Comparison of ENCODE assay signal across 7 cellular contexts in the genomic region with DNA sequence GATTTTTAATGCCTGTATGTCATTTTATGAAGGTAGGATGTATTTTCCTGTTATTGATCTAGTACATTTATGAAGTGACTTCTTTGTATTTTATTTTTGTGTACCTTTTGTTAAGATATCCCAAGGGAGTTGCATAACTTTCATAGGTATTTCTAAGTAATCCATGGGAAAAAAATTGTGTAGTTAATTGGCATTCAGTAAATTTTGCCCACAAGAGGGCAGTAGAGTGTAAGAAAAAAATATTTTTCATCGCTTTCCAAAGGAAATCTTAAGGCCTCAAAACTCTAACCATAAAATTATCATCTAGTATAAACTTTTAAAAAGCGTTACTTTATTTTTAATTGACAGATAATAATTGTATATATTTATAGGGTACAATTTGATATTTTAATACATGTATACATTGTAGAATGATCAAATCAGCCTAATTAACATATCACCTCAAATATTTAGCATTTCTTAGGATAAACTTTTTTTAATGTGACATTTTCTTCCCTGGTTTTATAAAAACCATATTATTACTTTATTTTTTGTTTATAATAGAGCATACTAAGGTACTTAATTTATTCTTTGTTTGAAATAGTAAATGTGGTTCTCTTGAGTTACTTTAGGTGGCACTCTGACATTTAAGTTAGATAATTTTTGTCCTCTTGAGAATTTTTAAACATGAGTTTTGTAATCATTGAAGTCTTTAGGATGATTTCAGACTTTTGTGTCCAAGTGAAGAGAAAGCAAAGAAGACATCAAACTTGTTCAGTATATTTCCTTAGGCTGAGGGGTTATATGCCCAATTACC. TPM values are rescaled to one million over a fixed set of nuclear protein-coding genes. Genes with fewer than 3 reads are reported as not detected.
DNase-seq lines count a peak whose midpoint lies in the region; ATAC-seq, FAIRE-seq and TF ChIP-seq lines count a peak whose summit lies in the region.
"Not testable (repeated sequence)": the region's sequence is repeated elsewhere in the genome, so short reads cannot be mapped to it uniquely, and the experiment has no call there.

No MANE protein-coding gene starts in this region.

- FAIRE-seq in G401.6 (lab: Jason Lieb, UNC) = peak; percentile 99
- FAIRE-seq in TTC549 (lab: Jason Lieb, UNC) = peak; percentile 90
- FAIRE-seq in H1 (lab: Jason Lieb, UNC) = peak; percentile 48
- peak; percentile 77 for FAIRE-seq in keratinocyte (lab: Jason Lieb, UNC)

- not testable (repeated sequence) for H3K9ac ChIP-seq in IMR-90 (ENCODE audit: low read depth, low read length); H1 (replicated peaks in 1 of 4; ENCODE audit: extremely low read depth in 1 of 4, low read depth in 3 of 4, low read length in 3 of 4); keratinocyte (ENCODE audit: control insufficient read depth, extremely low read depth, insufficient read depth, low read length); smooth muscle cell (ENCODE audit: low read depth)

- H3K23me2 ChIP-seq in H1 (ENCODE audit: low read depth, low read length) = not testable (repeated sequence)

- in situ Hi-C loops in IMR-90 (cut with MboI; ENCODE audit: low sequenced_read_pairs) = not testable (repeated sequence)

- not testable (repeated sequence) for H3K27ac Mint-ChIP-seq in naive B cell

- not testable (repeated sequence) for H3K36me3 ChIP-seq in IMR-90 (ENCODE audit: control insufficient read depth, insufficient read depth, low read length); H1 (ENCODE audit: control insufficient read depth in 2 of 4, insufficient read depth in 4 of 4, low read length in 3 of 4); keratinocyte (ENCODE audit: control insufficient read depth in 2 of 2, extremely low read depth in 1 of 2, insufficient read depth in 2 of 2, low read length in 2 of 2); smooth muscle cell (ENCODE audit: low read depth)

- not testable (repeated sequence) for DNase-seq in IMR-90; H1 (ENCODE audit: low read depth in 1 of 2, low spot score in 2 of 2); keratinocyte (ENCODE audit: low read depth, low spot score); smooth muscle cell (lab: John Stamatoyannopoulos, UW; ENCODE audit: unreplicated experiment)
- DNase-seq in naive B cell = peak; percentile 9

- CTCF ChIA-PET in IMR-90 (lab: Yijun Ruan, JAX); H1 (lab: Charles Lee; ENCODE audit: partially characterized antibody): not testable (repeated sequence)

- intact Hi-C loops in IMR-90 (cut with micrococcal nuclease) = not testable (repeated sequence)

- H2AFZ ChIP-seq in IMR-90 (replicated peaks; ENCODE audit: low read length, poor library complexity); H1 (ENCODE audit: low read length); keratinocyte (ENCODE audit: control insufficient read depth, low read length); smooth muscle cell (ENCODE audit: low read depth): not testable (repeated sequence)

- not testable (repeated sequence) for H3K27me3 Mint-ChIP-seq in naive B cell

- H3K79me2 ChIP-seq in H1 (ENCODE audit: control insufficient read depth in 1 of 2, insufficient read depth in 2 of 2, low read length in 2 of 2); keratinocyte (ENCODE audit: control insufficient read depth, insufficient read depth, low read length); smooth muscle cell (ENCODE audit: low read depth): not testable (repeated sequence)

- H2BK120ac ChIP-seq in IMR-90 (ENCODE audit: low read depth, low read length); H1 (replicated peaks; ENCODE audit: low read depth, low read length): not testable (repeated sequence)

- not testable (repeated sequence) for TF ChIP-seq EP300 in H1 (IDR thresholded peaks at IDR 0.05; ENCODE audit: borderline replicate concordance in 1 of 2, low read depth in 2 of 2, low read length in 2 of 2)

- TF ChIP-seq CTCF in IMR-90 (conservative IDR thresholded peaks at IDR 0.05; ENCODE audit: low read depth, low read length) (0 out of 2 replicates have a peak, but pooled peaks have one; percentile 7), smooth muscle cell (IDR thresholded peaks at IDR 0.05; ENCODE audit: borderline replicate concordance, insufficient read depth, poor library complexity, severe bottlenecking) (peak; percentile 3)
- TF ChIP-seq CTCF in H1 (IDR thresholded peaks at IDR 0.05; ENCODE audit: control extremely low read depth in 1 of 3, insufficient read depth in 1 of 3, low read depth in 1 of 3, low read length in 3 of 3); keratinocyte (optimal IDR thresholded peaks at IDR 0.05 in 1 of 3, IDR thresholded peaks at IDR 0.05 in 1 of 3, conservative IDR thresholded peaks at IDR 0.05 in 1 of 3; ENCODE audit: extremely low read depth in 1 of 3, insufficient read depth in 2 of 3, low read length in 3 of 3): not testable (repeated sequence)

- not testable (repeated sequence) for H2AK9ac ChIP-seq in IMR-90 (replicated peaks; ENCODE audit: low read depth, low read length, poor library complexity)

- not testable (repeated sequence) for H3K36me3 Mint-ChIP-seq in naive B cell

- H2BK20ac ChIP-seq in IMR-90 (ENCODE audit: low read depth, low read length); H1 (ENCODE audit: low read length): not testable (repeated sequence)

- H4K20me1 ChIP-seq in IMR-90 (ENCODE audit: insufficient read depth, low read length); H1 (replicated peaks in 1 of 2; ENCODE audit: control insufficient read depth in 1 of 2, insufficient read depth in 2 of 2, low read length in 2 of 2); keratinocyte (ENCODE audit: control insufficient read depth, extremely low read depth, insufficient read depth, low read length); smooth muscle cell (ENCODE audit: low read depth): not testable (repeated sequence)

- H3K27me3 ChIP-seq in IMR-90 (ENCODE audit: control insufficient read depth, insufficient read depth, low read length); H1 (replicated peaks in 1 of 4; ENCODE audit: control insufficient read depth in 3 of 4, extremely low read depth in 1 of 4, insufficient read depth in 3 of 4, low read length in 3 of 4); keratinocyte (ENCODE audit: control insufficient read depth, extremely low read depth, insufficient read depth, low read length); smooth muscle cell (ENCODE audit: low read depth): not testable (repeated sequence)

- H3K18ac ChIP-seq in IMR-90 (ENCODE audit: low read depth, low read length); H1 (ENCODE audit: extremely low read depth, low read length): not testable (repeated sequence)

- ATAC-seq in IMR-90 (ENCODE audit: low read depth) = not testable (repeated sequence)
- peak in 1 of 2 donors; percentile 52 for ATAC-seq in naive B cell (ENCODE audit: low read depth in 2 of 2)

- not testable (repeated sequence) for BruUV-seq in IMR-90 (replicated peaks; lab: Mats Ljungman, UMichigan)

- H2AK5ac ChIP-seq in IMR-90 (ENCODE audit: low read depth, low read length); H1 (ENCODE audit: low read depth, low read length): not testable (repeated sequence)

- not testable (repeated sequence) for H4K5ac ChIP-seq in IMR-90 (ENCODE audit: low read depth, low read length); H1 (ENCODE audit: insufficient read length, low read depth, low read length)

- H3K27ac ChIP-seq in IMR-90 (ENCODE audit: insufficient read depth, low read length); H1 (ENCODE audit: low read depth, low read length); keratinocyte (ENCODE audit: control insufficient read depth, insufficient read depth, low read length); smooth muscle cell (ENCODE audit: low read depth): not testable (repeated sequence)

- not testable (repeated sequence) for H3K4me2 ChIP-seq in IMR-90 (ENCODE audit: low read depth, low read length); H1 (ENCODE audit: insufficient read depth in 1 of 2, low read depth in 2 of 2, low read length in 2 of 2); keratinocyte (ENCODE audit: control insufficient read depth, extremely low read depth, insufficient read depth, low read depth, low read length); smooth muscle cell

- not testable (repeated sequence) for H2BK15ac ChIP-seq in IMR-90 (ENCODE audit: low read depth, low read length); H1 (ENCODE audit: low read length)

- H3K9me3 Mint-ChIP-seq in naive B cell = not testable (repeated sequence)

- H3F3A ChIP-seq in smooth muscle cell (ENCODE audit: low read depth) = not testable (repeated sequence)

- H3K4me3 Mint-ChIP-seq in naive B cell = not testable (repeated sequence)

- POLR2A ChIA-PET in IMR-90 (lab: Charles Lee; ENCODE audit: unreplicated experiment); H1 (lab: Charles Lee; ENCODE audit: partially characterized antibody): not testable (repeated sequence)

- not testable (repeated sequence) for H4K8ac ChIP-seq in IMR-90 (ENCODE audit: low read depth in 2 of 2, low read length in 2 of 2); H1 (ENCODE audit: extremely low read depth, insufficient read depth, low read length)

- not testable (repeated sequence) for H3K79me1 ChIP-seq in IMR-90 (ENCODE audit: low read depth in 1 of 2, low read length in 2 of 2); H1 (ENCODE audit: low read depth, low read length)

- H3K4me1 ChIP-seq in IMR-90 (ENCODE audit: control insufficient read depth, insufficient read depth, low read length); H1 (replicated peaks in 1 of 4; ENCODE audit: control insufficient read depth in 3 of 4, insufficient read depth in 4 of 4, low read length in 3 of 4); keratinocyte (ENCODE audit: control insufficient read depth, extremely low read depth, insufficient read depth, low read length); smooth muscle cell (ENCODE audit: low read depth): not testable (repeated sequence)

- not testable (repeated sequence) for H3K4ac ChIP-seq in IMR-90 (ENCODE audit: low read depth, low read length); H1 (replicated peaks; ENCODE audit: insufficient read length, low read depth, low read length)

- dilution Hi-C loops in IMR-90 (cut with HindIII; ENCODE audit: low sequenced_read_pairs, unreplicated experiment); keratinocyte (cut with MboI; ENCODE audit: extremely low pct_ligation_motif_present, low sequenced_read_pairs): not testable (repeated sequence)

- not testable (repeated sequence) for H2BK5ac ChIP-seq in IMR-90 (ENCODE audit: low read depth, low read length, poor library complexity, severe bottlenecking); H1 (ENCODE audit: low read depth, low read length)

- TF ChIP-seq POLR2A in IMR-90 (IDR thresholded peaks at IDR 0.05; ENCODE audit: low read depth, low read length); H1 (IDR thresholded peaks at IDR 0.05; ENCODE audit: control extremely low read depth in 1 of 2, low read depth in 2 of 2, low read length in 2 of 2): not testable (repeated sequence)

- not testable (repeated sequence) for H3K9me1 ChIP-seq in IMR-90 (ENCODE audit: insufficient read depth, low read length); keratinocyte (ENCODE audit: control insufficient read depth, extremely low read depth, insufficient read depth, low read length)

- not testable (repeated sequence) for H3K9me3 ChIP-seq in IMR-90 (ENCODE audit: control insufficient read depth, insufficient read depth, low read length); H1 (ENCODE audit: insufficient read depth in 2 of 2, low read depth in 1 of 2, low read length in 1 of 2); keratinocyte (ENCODE audit: control insufficient read depth, low read depth, low read length); smooth muscle cell (replicated peaks; ENCODE audit: low read depth)

- H2BK12ac ChIP-seq in H1 (ENCODE audit: low read depth, low read length) = not testable (repeated sequence)

- H4K91ac ChIP-seq in IMR-90 (ENCODE audit: insufficient read depth, low read depth, low read length); H1 (replicated peaks; ENCODE audit: insufficient read length, low read length): not testable (repeated sequence)

- H3K56ac ChIP-seq in IMR-90 (ENCODE audit: extremely low read depth, insufficient read depth, low read length); H1 (replicated peaks; ENCODE audit: insufficient read length, low read depth, low read length): not testable (repeated sequence)

- no CpG with 5 or more reads among the region's 2 CpGs for WGBS in IMR-90 (ENCODE audit: extremely low coverage in 2 of 2, insufficient read length in 1 of 2), 2 experiments
- no CpG with 5 or more reads among the region's 2 CpGs for WGBS in H1 (ENCODE audit: extremely low coverage in 1 of 2, insufficient coverage in 1 of 2, insufficient read length in 1 of 2, insufficient replicate concordance in 2 of 2, low coverage in 1 of 2, low lambda C conversion rate in 2 of 2, missing lambda C conversion rate in 1 of 2), 2 experiments
- 0% methylated on average over 1 of the region's 2 CpGs for WGBS in smooth muscle cell (ENCODE audit: low lambda C conversion rate)

- H3K4me3 ChIP-seq in IMR-90 (ENCODE audit: insufficient read depth, low read depth, low read length); H1 (ENCODE audit: extremely low read depth in 1 of 4, insufficient read depth in 2 of 4, low read depth in 3 of 4, low read length in 4 of 4); keratinocyte (ENCODE audit: control insufficient read depth in 2 of 3, extremely low read depth in 1 of 3, insufficient read depth in 2 of 3, low read depth in 1 of 3, low read length in 3 of 3); smooth muscle cell: not testable (repeated sequence)

- not testable (repeated sequence) for TF ChIP-seq RAD21 in IMR-90 (IDR thresholded peaks at IDR 0.05; ENCODE audit: low read length); H1 (IDR thresholded peaks at IDR 0.05 in 1 of 2, conservative IDR thresholded peaks at IDR 0.05 in 1 of 2; ENCODE audit: low read depth in 2 of 2, low read length in 2 of 2)

- H3K4me1 Mint-ChIP-seq in naive B cell = not testable (repeated sequence)

- H3K23ac ChIP-seq in IMR-90 (ENCODE audit: low read depth, low read length); H1 (ENCODE audit: insufficient read length): not testable (repeated sequence)

- not testable (repeated sequence) for H3K14ac ChIP-seq in IMR-90 (replicated peaks; ENCODE audit: low read depth, low read length); H1 (ENCODE audit: insufficient read length)

RNA-seq across cellular contexts. Expression of gene NSF, which starts 51.6 kb away (rescaled TPM):
- total RNA-seq in IMR-90 (2012; rRNA removed) = 94.7 and 110 TPM in 2 replicates
- 31.3 and 38.9 TPM in 2 replicates for polyA plus RNA-seq in IMR-90 (2012; rRNA removed)
- 9.0 and 10.5 TPM in 2 replicates for polyA plus RNA-seq in IMR-90 (2012; cell fraction: cytosol; rRNA removed)
- polyA plus RNA-seq in IMR-90 (2012; cell fraction: nucleus; rRNA removed; ENCODE audit: low replicate concordance) = 4.2 and 29.8 TPM in 2 replicates
- total RNA-seq in H1 (2021; fragmentation: NEBNext Ultra II Directional; extraction: Animal tissue kit (Norgen Biotek cat#: 25700)) = 27.7 and 30.4 TPM in 2 replicates
- polyA plus RNA-seq in H1 (2011; rRNA removed) = 7.8 and 13.0 TPM in 2 replicates
- 12.6 TPM for polyA plus RNA-seq in H1 (2011; cell fraction: cytosol; rRNA removed)
- 7.8 TPM for polyA plus RNA-seq in H1 (2011; cell fraction: nucleus; rRNA removed)
- 16.2 to 29.7 TPM (median 16.9 TPM) in 4 replicates for polyA plus RNA-seq in H1 (2012, experiment 1 of 2)
- 2.0 TPM for polyA plus RNA-seq in H1 (2012, experiment 2 of 2)
- 9.9 TPM for polyA plus RNA-seq in H1 (2013, experiment 1 of 2)
- polyA plus RNA-seq in H1 (2013, experiment 2 of 2) = 10.2 TPM
- 27.7 and 31.2 TPM in 2 replicates for polyA minus RNA-seq in H1 (2011; rRNA and poly(A)+ RNA removed)
- polyA minus RNA-seq in H1 (2011; cell fraction: cytosol; rRNA and poly(A)+ RNA removed) = 10.9 TPM
- polyA minus RNA-seq in H1 (2011; cell fraction: nucleus; rRNA and poly(A)+ RNA removed) = 45.6 TPM
- polyA plus RNA-seq in keratinocyte = 24.6 to 32.3 TPM (median 29.7 TPM) in 3 replicates
- 17.0 TPM for polyA plus RNA-seq in keratinocyte (2011; ENCODE audit: low read depth)
- polyA plus RNA-seq in keratinocyte (2011; cell fraction: cytosol; rRNA removed) = 18.2 and 32.8 TPM in 2 replicates
- 30.0 and 34.6 TPM in 2 replicates for polyA plus RNA-seq in keratinocyte (2011; cell fraction: nucleus; rRNA removed)
- polyA plus RNA-seq in keratinocyte (2012; ENCODE audit: low replicate concordance) = 20.4 and 20.6 TPM in 2 replicates
- polyA minus RNA-seq in keratinocyte = 21.2 to 49.6 TPM (median 33.9 TPM) in 3 replicates
- polyA minus RNA-seq in keratinocyte (2011; cell fraction: cytosol; rRNA and poly(A)+ RNA removed) = 15.9 TPM
- 47.7 and 79.3 TPM in 2 replicates for polyA minus RNA-seq in keratinocyte (2011; cell fraction: nucleus; rRNA and poly(A)+ RNA removed)
- 10 to 100 TPM; 14.9 to 29.8 (median 18.9) TPM for polyA plus RNA-seq in naive B cell (ENCODE audit: low read depth in 6 of 6)
- total RNA-seq in smooth muscle cell = 34.0 and 50.8 TPM in 2 replicates
- polyA plus RNA-seq in smooth muscle cell = 23.3 and 27.7 TPM in 2 replicates
